ENCODE assay signal across 8 cellular contexts in the genomic region with DNA sequence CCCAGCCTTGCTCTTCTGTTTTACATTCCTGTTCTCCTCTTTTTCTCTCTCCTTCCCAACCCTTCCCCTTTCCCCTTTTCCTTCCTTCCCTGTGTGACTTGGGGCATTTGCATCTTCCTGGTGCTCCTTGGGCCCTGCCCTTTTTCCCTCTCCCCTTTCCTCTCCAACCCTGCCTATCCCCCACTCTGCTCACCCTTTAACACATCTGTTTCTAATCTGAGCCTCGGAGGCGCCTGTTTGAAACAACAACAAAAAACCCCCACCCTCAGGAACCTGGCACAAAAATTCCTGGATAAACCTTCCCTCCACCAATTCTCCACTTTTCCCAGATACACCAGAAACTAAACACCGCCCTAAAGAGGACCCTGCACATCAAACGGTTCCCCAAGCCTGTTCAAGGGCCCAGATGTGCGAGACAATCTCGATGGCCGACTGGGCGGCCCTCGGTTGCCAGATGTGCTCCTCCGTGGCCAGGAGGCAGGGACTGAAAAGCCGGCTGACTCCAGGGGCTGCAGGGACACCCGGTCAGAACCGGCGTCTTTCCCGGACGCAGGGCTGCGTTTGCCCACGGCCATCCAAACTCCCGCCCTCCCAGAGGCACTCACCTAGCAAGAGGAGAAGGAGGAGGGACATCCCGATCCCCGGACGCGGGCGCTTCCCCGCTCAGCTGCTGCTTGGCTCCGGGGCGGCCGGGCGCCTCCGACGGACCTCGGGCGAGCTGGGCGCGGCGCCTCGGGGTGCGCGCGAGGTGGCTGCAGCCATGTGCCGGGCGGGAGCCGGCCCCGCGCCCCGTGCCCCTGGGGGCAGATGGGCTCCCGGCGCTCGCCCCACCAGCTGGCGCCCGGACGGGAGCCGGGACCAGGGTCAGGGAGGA. TPM values are rescaled to one million over a fixed set of nuclear protein-coding genes. Genes with fewer than 3 reads are reported as not detected.
DNase-seq lines count a peak whose midpoint lies in the region; ATAC-seq, FAIRE-seq and TF ChIP-seq lines count a peak whose summit lies in the region.

No MANE protein-coding gene starts in this region.

- 2% methylated on average over 52 of the region's 53 CpGs for WGBS in esophagus muscularis mucosa

- peaks cover 76% of the 10 kb centered on the region for H3K27me3 Mint-ChIP-seq in neural crest cell (ENCODE audit: low read depth)

- peak overlapping the region; percentile 82 for H3K4me3 Mint-ChIP-seq in neural crest cell

- intact Hi-C loops in esophagus muscularis mucosa (cut with DNase I), result no loop called here

- H3K9me3 Mint-ChIP-seq in neural crest cell, result no peaks in the 10 kb centered on the region

- peaks cover 13 to 59% (median 56%) of the 10 kb centered on the region in 4 donors for H3K4me1 ChIP-seq in esophagus muscularis mucosa

- TF ChIP-seq POLR2A in esophagus muscularis mucosa (IDR thresholded peaks at IDR 0.05; ENCODE audit: low read depth), result no peak
- no peak for TF ChIP-seq POLR2A in GM12891 (IDR thresholded peaks at IDR 0.05; ENCODE audit: low read depth, low read length)
- no peak for TF ChIP-seq POLR2A in GM12892 (IDR thresholded peaks at IDR 0.05; ENCODE audit: low read depth, low read length)

- ATAC-seq in HG02870 (IDR thresholded peaks at IDR 0.05; ENCODE audit: unreplicated experiment), result no peak

- H3K36me3 ChIP-seq in esophagus muscularis mucosa, result no peaks in the 10 kb centered on the region

- no peaks in the 10 kb centered on the region for H3K9me3 ChIP-seq in esophagus muscularis mucosa

- H3K27ac ChIP-seq in esophagus muscularis mucosa (replicated peaks in 1 of 4), result peak overlapping the region; percentile 88 to 96 (median 92)

- TF ChIP-seq CTCF in esophagus muscularis mucosa (IDR thresholded peaks at IDR 0.05) (no peak), neural crest cell (conservative IDR thresholded peaks at IDR 0.05) (no peak)

- TF ChIP-seq EP300 in esophagus muscularis mucosa (IDR thresholded peaks at IDR 0.05), result no peak

- peaks cover 16% of the 10 kb centered on the region for H3K4me1 Mint-ChIP-seq in neural crest cell

- no peaks in the 10 kb centered on the region for H3K36me3 Mint-ChIP-seq in neural crest cell (ENCODE audit: low read depth)

- peak; percentile 73 for DNase-seq in DMS53 (lab: John Stamatoyannopoulos, UW)
- peak; percentile 9 for DNase-seq in NCI-H2227 treated with DMSO at 0.1 percent for 48 hours (lab: John Stamatoyannopoulos, UW)
- no peak for DNase-seq in esophagus muscularis mucosa (ENCODE audit: extremely low spot score)
- DNase-seq in neural crest cell (ENCODE audit: low read depth, low spot score), result no peak
- DNase-seq in GM12891 (ENCODE audit: insufficient read length, low spot score), result no peak
- no peak for DNase-seq in LoVo (ENCODE audit: low spot score)
- DNase-seq in GM12892 (ENCODE audit: insufficient read length), result no peak

- FAIRE-seq in GM12891 (lab: Jason Lieb, UNC), result no peak
- FAIRE-seq in GM12892 (lab: Jason Lieb, UNC), result no peak

- H3K27me3 ChIP-seq in esophagus muscularis mucosa, result peaks cover 0 to 27% (median 0%) of the 10 kb centered on the region in 4 donors

- H3K4me3 ChIP-seq in esophagus muscularis mucosa, result peak overlapping the region; percentile 56 to 69 (median 64)

- peak overlapping the region; percentile 1 for H3K27ac Mint-ChIP-seq in neural crest cell (ENCODE audit: unreplicated experiment)

TF ChIP-seq in GM12891, 5 proteins besides CTCF, POLR2A, EP300 and RAD21:
- TF ChIP-seq POU2F2 (IDR thresholded peaks at IDR 0.05; ENCODE audit: low read depth, low read length), result no peak
- TF ChIP-seq PAX5 (IDR thresholded peaks at IDR 0.05; ENCODE audit: insufficient read depth, low read length, severe bottlenecking), result no peak
- TF ChIP-seq POLR2AphosphoS5 (IDR thresholded peaks at IDR 0.05; ENCODE audit: low read depth, low read length), result no peak
- TF ChIP-seq SPI1 (IDR thresholded peaks at IDR 0.05; ENCODE audit: low read depth, low read length), result no peak
- TF ChIP-seq TAF1 (IDR thresholded peaks at IDR 0.05; ENCODE audit: low read depth, low read length), result no peak

RNA-seq across cellular contexts. Expression of a gene that starts 0.5 kb away (rescaled TPM):
- total RNA-seq in esophagus muscularis mucosa, result 100 to 1,000 TPM; 169 to 215 (median 197) TPM
- total RNA-seq in neural crest cell, result 4.2 and 4.3 TPM in 2 replicates
- not detected for polyA plus RNA-seq in GM12891 (2012; ENCODE audit: low read depth, missing spikeins)
- 0.34 TPM for polyA plus RNA-seq in GM12892 (2012; ENCODE audit: missing spikeins)

Comparison
In these comparisons a context has a peak if more than half of its experiments do, and no peak if none do; other contexts are left out.
1. DNase-seq: peak in DMS53 (single experiment) and NCI-H2227 treated with DMSO at 0.1 percent for 48 hours (single experiment); none in esophagus muscularis mucosa (single experiment), neural crest cell (single experiment), GM12891 (single experiment), LoVo (single experiment) and GM12892 (single experiment).
2. RNA of a gene that starts 0.5 kb away (total RNA-seq): 169 to 215 TPM in esophagus muscularis mucosa; 4.2 to 4.3 TPM in neural crest cell; every median in the first group is over 10 times any median in the second.